In genomic region chr14:99229654-99230215, GRCh38 we compare ENCODE assay signal across 9 cellular contexts. TPM values are rescaled to one million over a fixed set of nuclear protein-coding genes. Genes with fewer than 3 reads are reported as not detected.
DNase-seq lines count a peak whose midpoint lies in the region; ATAC-seq and TF ChIP-seq lines count a peak whose summit lies in the region.
"Had no signal": no experiment of that assay in that cellular context is flagged by ENCODE, and none has a peak within 500 bp of the region (broad histone marks: within the 10 kb centered on the region; RNA-seq: fewer than 3 reads in every experiment).

No MANE protein-coding gene starts in this region.

- TF ChIP-seq CTCF in type B pancreatic cell (conservative IDR thresholded peaks at IDR 0.05), result no peak

- H3K27ac Mint-ChIP-seq in activated naive CD4-positive, alpha-beta T cell treated with anti-CD3 and anti-CD28 coated beads, Interleukin-2, amount 10 ng/mL, durations not matched to agents 7 days and 5 days, result peak overlapping the region; percentile 99
- H3K27ac Mint-ChIP-seq in type B pancreatic cell, result no peak overlapping the region

- peaks cover 97% of the 10 kb centered on the region for H3K4me1 Mint-ChIP-seq in activated naive CD4-positive, alpha-beta T cell treated with anti-CD3 and anti-CD28 coated beads, Interleukin-2, amount 10 ng/mL, durations not matched to agents 7 days and 5 days
- H3K4me1 Mint-ChIP-seq in type B pancreatic cell (ENCODE audit: unreplicated experiment), result peaks cover 55% of the 10 kb centered on the region

- CTCF ChIA-PET in activated naive CD4-positive, alpha-beta T cell treated with anti-CD3 and anti-CD28 coated beads, Interleukin-2, amount 10 ng/mL, durations not matched to agents 7 days and 5 days (lab: Charles Lee), result interaction anchor here (1.3 to 11.9 kb wide), 9 partner anchors 9 to 1090 kb away, joined by 3 to 140 read pairs (median 8); partner anchors contain the start of gene BCL11B

- DNase-seq in activated naive CD4-positive, alpha-beta T cell treated with anti-CD3 and anti-CD28 coated beads, Interleukin-2, amount 10 ng/mL, durations not matched to agents 7 days and 5 days, result peak; percentile 55
- DNase-seq in activated naive CD4-positive, alpha-beta T cell treated with anti-CD3 and anti-CD28 coated beads, Interleukin-2, amount 50 U/mL, for 16 hours, result no peak
- DNase-seq in activated CD4-positive, CD25-positive, alpha-beta regulatory T cell treated with anti-CD3 and anti-CD28 coated beads, Interleukin-2, amount 50 U/mL, for 72 hours, result peak; percentile 46
- DNase-seq in islet precursor cell, result peak; percentile 71
- no peak for DNase-seq in type B pancreatic cell (ENCODE audit: extremely low spot score, unreplicated experiment)
- DNase-seq in NCI-H2081 treated with DMSO at 0.1 percent for 48 hours (lab: John Stamatoyannopoulos, UW), result no peak
- no peak for DNase-seq in NCI-H146 (lab: John Stamatoyannopoulos, UW)
- DNase-seq: kidney glomerular epithelial cell had no signal

- no peaks in the 10 kb centered on the region for H3K9me3 Mint-ChIP-seq in activated naive CD4-positive, alpha-beta T cell treated with anti-CD3 and anti-CD28 coated beads, Interleukin-2, amount 10 ng/mL, durations not matched to agents 7 days and 5 days
- no peaks in the 10 kb centered on the region for H3K9me3 Mint-ChIP-seq in type B pancreatic cell

- peaks cover 73% of the 10 kb centered on the region for H3K36me3 Mint-ChIP-seq in activated naive CD4-positive, alpha-beta T cell treated with anti-CD3 and anti-CD28 coated beads, Interleukin-2, amount 10 ng/mL, durations not matched to agents 7 days and 5 days
- peaks cover 14% of the 10 kb centered on the region for H3K36me3 Mint-ChIP-seq in type B pancreatic cell

- peak overlapping the region; percentile 74 for H3K4me3 Mint-ChIP-seq in activated naive CD4-positive, alpha-beta T cell treated with anti-CD3 and anti-CD28 coated beads, Interleukin-2, amount 10 ng/mL, durations not matched to agents 7 days and 5 days
- H3K4me3 Mint-ChIP-seq in type B pancreatic cell, result peak overlapping the region; percentile 64

- peaks cover 4% of the 10 kb centered on the region for H3K27me3 Mint-ChIP-seq in activated naive CD4-positive, alpha-beta T cell treated with anti-CD3 and anti-CD28 coated beads, Interleukin-2, amount 10 ng/mL, durations not matched to agents 7 days and 5 days
- no peaks in the 10 kb centered on the region for H3K27me3 Mint-ChIP-seq in type B pancreatic cell

- no peak for ATAC-seq in HG03432 (IDR thresholded peaks at IDR 0.05; ENCODE audit: unreplicated experiment)

RNA-seq across cellular contexts. Expression of gene BCL11B, which starts 42.3 kb away (rescaled TPM):
- 11.4 and 32.0 TPM in 2 replicates for total RNA-seq in type B pancreatic cell (ENCODE audit: low replicate concordance)

Comparison
In these comparisons a context has a peak if more than half of its experiments do, and no peak if none do; other contexts are left out.
1. DNase-seq: peak in activated naive CD4-positive, alpha-beta T cell treated with anti-CD3 and anti-CD28 coated beads, Interleukin-2, amount 10 ng/mL, durations not matched to agents 7 days and 5 days (single experiment), activated CD4-positive, CD25-positive, alpha-beta regulatory T cell treated with anti-CD3 and anti-CD28 coated beads, Interleukin-2, amount 50 U/mL, for 72 hours (single experiment) and islet precursor cell (single experiment); none in activated naive CD4-positive, alpha-beta T cell treated with anti-CD3 and anti-CD28 coated beads, Interleukin-2, amount 50 U/mL, for 16 hours (single experiment), type B pancreatic cell (single experiment), NCI-H2081 treated with DMSO at 0.1 percent for 48 hours (single experiment) and NCI-H146 (single experiment).